In the genomic region with DNA sequence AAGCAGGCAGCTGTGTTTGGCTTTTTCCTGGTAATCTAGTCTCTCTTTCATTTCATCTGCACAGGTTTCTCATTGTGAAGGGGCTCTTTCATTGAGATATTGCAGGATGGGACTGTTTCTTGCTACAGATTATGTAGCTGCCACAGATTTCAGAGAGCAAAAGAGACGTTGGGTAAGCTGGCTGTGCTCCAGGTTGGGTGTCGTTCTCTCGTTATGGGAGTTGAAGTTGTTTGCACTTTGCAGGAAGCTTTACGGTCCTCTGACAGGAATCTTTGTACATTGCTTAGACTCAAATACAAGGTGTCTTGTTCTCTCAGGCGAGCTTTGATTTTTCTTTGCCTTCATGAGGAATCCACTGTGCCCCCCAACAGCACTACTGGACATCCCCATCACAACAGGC, we compare ENCODE assay signal across 28 cellular contexts.
"Had no signal": no experiment of that assay in that cellular context is flagged by ENCODE, and none has a peak within 500 bp of the region (broad histone marks: within the 10 kb centered on the region; RNA-seq: fewer than 3 reads in every experiment).

No MANE protein-coding gene starts in this region.

- ATAC-seq: effector memory CD8-positive, alpha-beta T cell; esophagus mucosa; foreskin keratinocyte; gastrocnemius medialis; gastroesophageal sphincter; heart left ventricle; heart right ventricle had no signal

- H3K36me3 ChIP-seq: colonic mucosa, esophagus muscularis mucosa, esophagus squamous epithelium, gastrocnemius medialis, gastroesophageal sphincter, heart left ventricle, heart right ventricle had no signal

- H3K27me3 ChIP-seq: colonic mucosa, dorsolateral prefrontal cortex, esophagus muscularis mucosa, esophagus squamous epithelium, foreskin keratinocyte, gastrocnemius medialis, gastroesophageal sphincter, heart left ventricle, heart right ventricle had no signal

- H3K9me3 ChIP-seq: colonic mucosa, esophagus muscularis mucosa, esophagus squamous epithelium, gastrocnemius medialis, gastroesophageal sphincter, heart left ventricle, heart right ventricle had no signal

- DNase-seq: colonic mucosa; cortex of kidney; dermis blood vessel endothelial cell; dorsolateral prefrontal cortex; effector CD4-positive, alpha-beta T cell; effector CD8-positive, alpha-beta T cell; effector memory CD4-positive, alpha-beta T cell; effector memory CD8-positive, alpha-beta T cell; endodermal cell; erythroblast; esophagus squamous epithelium; foreskin fibroblast; foreskin keratinocyte; foreskin melanocyte; gastrocnemius medialis; glutamatergic neuron; head of caudate nucleus; heart left ventricle; heart right ventricle had no signal

- H3K27ac ChIP-seq: colonic mucosa, coronary artery, dorsolateral prefrontal cortex, epithelial cell of prostate, esophagus muscularis mucosa, esophagus squamous epithelium, foreskin keratinocyte, gastrocnemius medialis, gastroesophageal sphincter, heart left ventricle, heart right ventricle had no signal

- H3K4me1 ChIP-seq: colonic mucosa, esophagus muscularis mucosa, esophagus squamous epithelium, foreskin keratinocyte, gastrocnemius medialis, gastroesophageal sphincter, heart left ventricle, heart right ventricle had no signal

- H3K4me3 ChIP-seq: colonic mucosa, coronary artery, dorsolateral prefrontal cortex, esophagus muscularis mucosa, esophagus squamous epithelium, gastrocnemius medialis, gastroesophageal sphincter, heart left ventricle, heart right ventricle had no signal

- FAIRE-seq: colon, endometrium, endothelial cell of umbilical vein, frontal cortex had no signal
